In the genomic region with DNA sequence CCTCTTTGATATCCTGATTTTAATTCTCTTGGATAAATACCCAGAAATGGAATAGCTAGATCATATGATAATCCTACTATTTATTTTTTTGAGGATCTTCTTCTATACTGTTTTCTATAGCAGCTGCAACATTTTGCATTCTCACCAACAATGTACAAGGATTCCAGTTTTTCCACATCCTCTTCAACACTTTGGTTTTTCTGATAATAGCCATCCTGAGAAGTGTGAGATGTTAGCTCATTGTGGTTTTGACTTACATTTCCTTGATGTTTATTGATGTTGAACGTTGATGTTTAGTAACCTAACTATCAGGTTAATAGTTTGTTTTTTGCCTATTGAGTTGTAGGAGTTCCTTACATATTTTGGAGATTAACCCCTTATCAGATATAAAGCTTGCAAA, we compare ENCODE assay signal across 29 cellular contexts.
DNase-seq lines count a peak whose midpoint lies in the region; ATAC-seq, FAIRE-seq and TF ChIP-seq lines count a peak whose summit lies in the region.
"Had no signal": no experiment of that assay in that cellular context is flagged by ENCODE, and none has a peak within 500 bp of the region (broad histone marks: within the 10 kb centered on the region; RNA-seq: fewer than 3 reads in every experiment).

No MANE protein-coding gene starts in this region.

- no peak overlapping the region for H3K4me3 ChIP-seq in BLaER1
- H3K4me3 ChIP-seq: A549, SJSA1 had no signal

- no peak overlapping the region for H3K9ac ChIP-seq in BLaER1
- H3K9ac ChIP-seq: KMS-11 had no signal

- peaks cover 46% of the 10 kb centered on the region for H3K36me3 Mint-ChIP-seq in activated CD8-positive, alpha-beta T cell treated with anti-CD3 and anti-CD28 coated beads, Interleukin-2, amount 10 ng/mL, durations not matched to agents 7 days and 5 days (ENCODE audit: low read depth)
- no peaks in the 10 kb centered on the region for H3K36me3 Mint-ChIP-seq in activated CD8-positive, alpha-beta T cell treated with anti-CD3 and anti-CD28 coated beads for 36 hours (ENCODE audit: low read depth)
- no peaks in the 10 kb centered on the region for H3K36me3 Mint-ChIP-seq in effector memory CD8-positive, alpha-beta T cell (ENCODE audit: insufficient read depth)
- no peaks in the 10 kb centered on the region for H3K36me3 Mint-ChIP-seq in type B pancreatic cell
- H3K36me3 Mint-ChIP-seq: CD8-positive, alpha-beta T cell; IgD-negative memory B cell had no signal

- H3K27ac ChIP-seq in BLaER1: no peak overlapping the region
- H3K27ac ChIP-seq: A549, C4-2B, HL-60, KMS-11, SJSA1 had no signal

- CTCF ChIA-PET in activated CD8-positive, alpha-beta T cell treated with anti-CD3 and anti-CD28 coated beads, Interleukin-2, amount 10 ng/mL, durations not matched to agents 7 days and 5 days (lab: Charles Lee): no interaction called here
- CTCF ChIA-PET in activated CD8-positive, alpha-beta T cell treated with anti-CD3 and anti-CD28 coated beads for 36 hours (lab: Charles Lee): interaction anchor here (1.2 kb wide), 1 partner anchor 17 kb away, joined by 3 read pairs; no protein-coding TSS in a partner anchor

- intact Hi-C loops in activated CD8-positive, alpha-beta T cell treated with anti-CD3 and anti-CD28 coated beads for 36 hours (cut with micrococcal nuclease): no loop called here

- peak; percentile 38 for FAIRE-seq in D721Med (lab: Jason Lieb, UNC)
- FAIRE-seq: A549, GM12892, H1 had no signal

- no peaks in the 10 kb centered on the region for H4K20me1 ChIP-seq in BLaER1

- H3K36me3 ChIP-seq in BLaER1: no peaks in the 10 kb centered on the region
- H3K36me3 ChIP-seq: SJSA1 had no signal

- H3K9me3 ChIP-seq in BLaER1: peaks cover 6% of the 10 kb centered on the region
- H3K9me3 ChIP-seq: A549, Caco-2, SJSA1 had no signal

- POLR2A ChIA-PET in activated CD8-positive, alpha-beta T cell treated with anti-CD3 and anti-CD28 coated beads, Interleukin-2, amount 10 ng/mL, durations not matched to agents 7 days and 5 days (lab: Charles Lee): no interaction called here
- POLR2A ChIA-PET in activated CD8-positive, alpha-beta T cell treated with anti-CD3 and anti-CD28 coated beads for 36 hours (lab: Charles Lee): no interaction called here

- ATAC-seq in activated CD8-positive, alpha-beta T cell treated with anti-CD3 and anti-CD28 coated beads, Interleukin-2, amount 10 ng/mL, durations not matched to agents 7 days and 5 days: peak; percentile 27
- ATAC-seq in activated CD8-positive, alpha-beta T cell treated with anti-CD3 and anti-CD28 coated beads for 36 hours: no peak
- peak; percentile 68 for ATAC-seq in effector memory CD8-positive, alpha-beta T cell (replicated peaks)
- ATAC-seq: A549; CD8-positive, alpha-beta T cell; HCT116; PC-3; Right ventricle myocardium inferior had no signal

- peaks cover 14% of the 10 kb centered on the region for H3K4me1 ChIP-seq in BLaER1
- H3K4me1 ChIP-seq: A549, Caco-2, SJSA1 had no signal

- H3K4me3 Mint-ChIP-seq in activated CD8-positive, alpha-beta T cell treated with anti-CD3 and anti-CD28 coated beads, Interleukin-2, amount 10 ng/mL, durations not matched to agents 7 days and 5 days: peak overlapping the region; percentile 20
- no peak overlapping the region for H3K4me3 Mint-ChIP-seq in activated CD8-positive, alpha-beta T cell treated with anti-CD3 and anti-CD28 coated beads for 36 hours
- peak overlapping the region; percentile 1 to 52 for H3K4me3 Mint-ChIP-seq in effector memory CD8-positive, alpha-beta T cell
- H3K4me3 Mint-ChIP-seq in type B pancreatic cell: no peak overlapping the region
- H3K4me3 Mint-ChIP-seq: CD8-positive, alpha-beta T cell; IgD-negative memory B cell had no signal

- peaks cover 41% of the 10 kb centered on the region for H3K4me1 Mint-ChIP-seq in activated CD8-positive, alpha-beta T cell treated with anti-CD3 and anti-CD28 coated beads, Interleukin-2, amount 10 ng/mL, durations not matched to agents 7 days and 5 days (ENCODE audit: low read depth)
- peaks cover 26% of the 10 kb centered on the region for H3K4me1 Mint-ChIP-seq in activated CD8-positive, alpha-beta T cell treated with anti-CD3 and anti-CD28 coated beads for 36 hours (ENCODE audit: low read depth)
- H3K4me1 Mint-ChIP-seq in effector memory CD8-positive, alpha-beta T cell (ENCODE audit: low read depth in 2 of 2): peaks cover 12 to 23% of the 10 kb centered on the region in 2 donors
- peaks cover 5% of the 10 kb centered on the region for H3K4me1 Mint-ChIP-seq in type B pancreatic cell (ENCODE audit: unreplicated experiment)
- H3K4me1 Mint-ChIP-seq: IgD-negative memory B cell had no signal

- TF ChIP-seq CTCF in activated CD8-positive, alpha-beta T cell treated with anti-CD3 and anti-CD28 coated beads for 36 hours (IDR thresholded peaks at IDR 0.05): no peak
- TF ChIP-seq CTCF in D721Med (IDR thresholded peaks at IDR 0.05; ENCODE audit: insufficient read depth, missing control alignments): no peak
- TF ChIP-seq CTCF in type B pancreatic cell (conservative IDR thresholded peaks at IDR 0.05): no peak

- H3K9me3 Mint-ChIP-seq in activated CD8-positive, alpha-beta T cell treated with anti-CD3 and anti-CD28 coated beads, Interleukin-2, amount 10 ng/mL, durations not matched to agents 7 days and 5 days (ENCODE audit: insufficient read depth): peaks cover 55% of the 10 kb centered on the region
- H3K9me3 Mint-ChIP-seq in activated CD8-positive, alpha-beta T cell treated with anti-CD3 and anti-CD28 coated beads for 36 hours: peaks cover 7% of the 10 kb centered on the region
- H3K9me3 Mint-ChIP-seq in effector memory CD8-positive, alpha-beta T cell: peaks cover 0 to 2% of the 10 kb centered on the region in 2 donors
- no peaks in the 10 kb centered on the region for H3K9me3 Mint-ChIP-seq in type B pancreatic cell

- no peak for DNase-seq in activated CD8-positive, alpha-beta T cell treated with anti-CD3 and anti-CD28 coated beads, Interleukin-2, amount 10 ng/mL, durations not matched to agents 7 days and 5 days
- DNase-seq in activated CD8-positive, alpha-beta T cell treated with anti-CD3 and anti-CD28 coated beads for 36 hours: no peak
- no peak for DNase-seq in D721Med (ENCODE audit: insufficient read length, low spot score)
- DNase-seq in effector memory CD8-positive, alpha-beta T cell: no peak
- DNase-seq in NCI-H774 (lab: John Stamatoyannopoulos, UW): no peak
- no peak for DNase-seq in type B pancreatic cell (ENCODE audit: extremely low spot score, unreplicated experiment)
- DNase-seq in SKM-1 treated with dmso at 0.1 percent for 144 hours (lab: John Stamatoyannopoulos, UW; ENCODE audit: unreplicated experiment): no peak
- DNase-seq: AML-193; Caco-2; DMS 273 treated with DMSO at 0.1 percent for 48 hours; DMS79 treated with DMSO at 0.1 percent for 48 hours; MM.1S; NCI-H2029; NCI-H446; NCI-H524 treated with DMSO at 0.1 percent for 48 hours; NK-92 treated with Interleukin-12 subunit alpha and Interleukin-12 subunit beta, amount 100 ng/mL, for 24 hours; PC-3 had no signal

- no peaks in the 10 kb centered on the region for H3K27me3 ChIP-seq in BLaER1
- H3K27me3 ChIP-seq: SJSA1 had no signal

- H3K27ac Mint-ChIP-seq in activated CD8-positive, alpha-beta T cell treated with anti-CD3 and anti-CD28 coated beads, Interleukin-2, amount 10 ng/mL, durations not matched to agents 7 days and 5 days: peak overlapping the region; percentile 39
- no peak overlapping the region for H3K27ac Mint-ChIP-seq in activated CD8-positive, alpha-beta T cell treated with anti-CD3 and anti-CD28 coated beads for 36 hours
- H3K27ac Mint-ChIP-seq in effector memory CD8-positive, alpha-beta T cell: peak overlapping the region in 1 of 2 donors; percentile 24
- no peak overlapping the region for H3K27ac Mint-ChIP-seq in type B pancreatic cell
- H3K27ac Mint-ChIP-seq: CD8-positive, alpha-beta T cell; IgD-negative memory B cell had no signal

- H3K27me3 Mint-ChIP-seq in activated CD8-positive, alpha-beta T cell treated with anti-CD3 and anti-CD28 coated beads, Interleukin-2, amount 10 ng/mL, durations not matched to agents 7 days and 5 days (ENCODE audit: low read depth): peaks cover 2% of the 10 kb centered on the region
- H3K27me3 Mint-ChIP-seq in activated CD8-positive, alpha-beta T cell treated with anti-CD3 and anti-CD28 coated beads for 36 hours: no peaks in the 10 kb centered on the region
- no peaks in the 10 kb centered on the region for H3K27me3 Mint-ChIP-seq in effector memory CD8-positive, alpha-beta T cell
- peaks cover 4% of the 10 kb centered on the region for H3K27me3 Mint-ChIP-seq in type B pancreatic cell
- H3K27me3 Mint-ChIP-seq: IgD-negative memory B cell had no signal

- peak overlapping the region; percentile 10 for H3K4me2 ChIP-seq in BLaER1
- H3K4me2 ChIP-seq: A549, KMS-11 had no signal

Comparison
In these comparisons a context has a peak if more than half of its experiments do, and no peak if none do; other contexts are left out.
1. H3K4me3 Mint-ChIP-seq: peak in activated CD8-positive, alpha-beta T cell treated with anti-CD3 and anti-CD28 coated beads, Interleukin-2, amount 10 ng/mL, durations not matched to agents 7 days and 5 days (single experiment) and effector memory CD8-positive, alpha-beta T cell (2 of 2); none in activated CD8-positive, alpha-beta T cell treated with anti-CD3 and anti-CD28 coated beads for 36 hours (single experiment) and type B pancreatic cell (single experiment).